Comparison of ENCODE assay signal across 8 cellular contexts in the genomic region with DNA sequence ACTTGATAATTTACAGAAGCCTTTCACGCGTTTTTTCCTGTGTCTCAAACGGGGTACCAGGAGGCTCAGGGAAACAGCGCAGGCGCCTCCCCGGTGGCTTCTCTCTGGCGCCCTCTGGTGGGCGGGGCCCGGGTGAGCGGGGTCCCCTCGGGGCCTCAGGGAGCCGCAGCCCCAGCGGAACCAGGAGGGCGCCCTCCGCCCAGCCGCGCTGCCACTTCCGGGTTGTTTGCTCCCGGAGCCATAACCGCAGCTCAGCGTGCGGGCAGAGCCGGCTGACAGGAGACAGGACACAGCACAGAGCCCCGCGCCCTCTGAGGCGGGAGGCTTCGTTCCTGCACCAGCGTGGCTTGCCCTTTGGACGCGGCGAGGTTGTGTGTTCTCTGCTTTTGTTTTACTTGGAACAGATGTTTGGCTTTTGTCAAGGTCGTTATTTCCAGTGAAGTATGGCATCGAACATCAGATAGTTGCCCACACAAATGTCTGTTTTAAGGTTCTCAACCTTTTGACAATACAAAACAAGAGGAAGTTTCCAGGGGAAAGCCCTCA. TPM values are rescaled to one million over a fixed set of nuclear protein-coding genes. Genes with fewer than 3 reads are reported as not detected.
DNase-seq lines count a peak whose midpoint lies in the region; ATAC-seq and FAIRE-seq lines count a peak whose summit lies in the region.

No MANE protein-coding gene starts in this region.

- H3K4me3 Mint-ChIP-seq in activated CD8-positive, alpha-beta T cell treated with anti-CD3 and anti-CD28 coated beads, Interleukin-2, amount 10 ng/mL, durations not matched to agents 7 days and 5 days, result peak overlapping the region; percentile 47

- H3K27me3 Mint-ChIP-seq in activated CD8-positive, alpha-beta T cell treated with anti-CD3 and anti-CD28 coated beads, Interleukin-2, amount 10 ng/mL, durations not matched to agents 7 days and 5 days (ENCODE audit: low read depth), result peaks cover 29% of the 10 kb centered on the region

- POLR2A ChIA-PET in activated CD8-positive, alpha-beta T cell treated with anti-CD3 and anti-CD28 coated beads, Interleukin-2, amount 10 ng/mL, durations not matched to agents 7 days and 5 days (lab: Charles Lee), result no interaction called here

- peak; percentile 86 for ATAC-seq in HG02981 (IDR thresholded peaks at IDR 0.05; ENCODE audit: unreplicated experiment)
- peak; percentile 100 for ATAC-seq in activated CD8-positive, alpha-beta T cell treated with anti-CD3 and anti-CD28 coated beads, Interleukin-2, amount 10 ng/mL, durations not matched to agents 7 days and 5 days

- peak; percentile 92 for DNase-seq in AG08395 (ENCODE audit: low spot score)
- peak; percentile 79 for DNase-seq in GM18507 (ENCODE audit: extremely low spot score, insufficient read length, low read depth)
- peak; percentile 63 for DNase-seq in NCI-H69 (lab: John Stamatoyannopoulos, UW)
- peak; percentile 92 for DNase-seq in activated CD8-positive, alpha-beta T cell treated with anti-CD3 and anti-CD28 coated beads, Interleukin-2, amount 10 ng/mL, durations not matched to agents 7 days and 5 days
- peak; percentile 80 to 82 for DNase-seq in stimulated activated CD8-positive, alpha-beta memory T cell treated with anti-CD3 and anti-CD28 coated beads, Interleukin-7, amount 100 ng/mL, for 4 hours (ENCODE audit: low read depth in 2 of 2)

- H3K9me3 ChIP-seq in endocrine pancreas (ENCODE audit: control insufficient read depth, low read length) (no peaks in the 10 kb centered on the region), muscle layer of colon (ENCODE audit: low read length) (peaks cover 9% of the 10 kb centered on the region)

- H3K4me3 ChIP-seq in endocrine pancreas (ENCODE audit: control insufficient read depth, insufficient read depth, low read length) (no peak overlapping the region), muscle layer of colon (ENCODE audit: low read depth in 1 of 2, low read length in 2 of 2) (peak overlapping the region; percentile 9 to 33)

- H3K4me1 ChIP-seq in endocrine pancreas (ENCODE audit: control insufficient read depth, insufficient read depth, low read length) (no peaks in the 10 kb centered on the region), muscle layer of colon (ENCODE audit: insufficient read depth, low read length) (no peaks in the 10 kb centered on the region)

- CTCF ChIA-PET in activated CD8-positive, alpha-beta T cell treated with anti-CD3 and anti-CD28 coated beads, Interleukin-2, amount 10 ng/mL, durations not matched to agents 7 days and 5 days (lab: Charles Lee), result interaction anchor here (0.5 to 4.3 kb wide), 7 partner anchors 10 to 261 kb away, joined by 3 to 29 read pairs (median 3); no protein-coding TSS in a partner anchor

- FAIRE-seq in GM18507 (lab: Jason Lieb, UNC), result peak; percentile 64

- H3K36me3 ChIP-seq in endocrine pancreas (ENCODE audit: control insufficient read depth, insufficient read depth, low read length) (no peaks in the 10 kb centered on the region), muscle layer of colon (ENCODE audit: insufficient read depth, low read length) (no peaks in the 10 kb centered on the region)

- no peaks in the 10 kb centered on the region for H3K27me3 ChIP-seq in endocrine pancreas (ENCODE audit: control insufficient read depth, insufficient read depth, low read length)
- H3K27me3 ChIP-seq in muscle layer of colon (ENCODE audit: control insufficient read depth in 1 of 2, insufficient read depth in 2 of 2, low read length in 2 of 2), result no peaks in the 10 kb centered on the region

- no peaks in the 10 kb centered on the region for H3K36me3 Mint-ChIP-seq in activated CD8-positive, alpha-beta T cell treated with anti-CD3 and anti-CD28 coated beads, Interleukin-2, amount 10 ng/mL, durations not matched to agents 7 days and 5 days (ENCODE audit: low read depth)

- peaks cover 11% of the 10 kb centered on the region for H3K4me1 Mint-ChIP-seq in activated CD8-positive, alpha-beta T cell treated with anti-CD3 and anti-CD28 coated beads, Interleukin-2, amount 10 ng/mL, durations not matched to agents 7 days and 5 days (ENCODE audit: low read depth)

- H3K9ac ChIP-seq in endocrine pancreas (ENCODE audit: control insufficient read depth, insufficient read depth, low read length), result peak overlapping the region; percentile 33
- no peak overlapping the region for H3K9ac ChIP-seq in muscle layer of colon (ENCODE audit: low read length)

- no peak overlapping the region for H3K27ac ChIP-seq in muscle layer of colon (ENCODE audit: low read depth, low read length)

- peaks cover 15% of the 10 kb centered on the region for H3K9me3 Mint-ChIP-seq in activated CD8-positive, alpha-beta T cell treated with anti-CD3 and anti-CD28 coated beads, Interleukin-2, amount 10 ng/mL, durations not matched to agents 7 days and 5 days (ENCODE audit: insufficient read depth)

- no peak overlapping the region for H3K27ac Mint-ChIP-seq in activated CD8-positive, alpha-beta T cell treated with anti-CD3 and anti-CD28 coated beads, Interleukin-2, amount 10 ng/mL, durations not matched to agents 7 days and 5 days

RNA-seq across cellular contexts. Expression of a gene that starts 6.9 kb away (rescaled TPM):
- total RNA-seq in activated CD8-positive, alpha-beta T cell treated with anti-CD3 and anti-CD28 coated beads, Interleukin-2, amount 10 ng/mL, durations not matched to agents 7 days and 5 days, result under 1 TPM in 1 of 2 experiments, not detected in 1; 0.13 TPM

RNA-seq across cellular contexts. Expression of a gene that starts 45.1 kb away (rescaled TPM):
- total RNA-seq in activated CD8-positive, alpha-beta T cell treated with anti-CD3 and anti-CD28 coated beads, Interleukin-2, amount 10 ng/mL, durations not matched to agents 7 days and 5 days, result under 1 TPM in 1 of 2 experiments, not detected in 1; 0.21 TPM
